In genomic region chr2:112276954-112277353, GRCh38 we compare ENCODE assay signal across 11 cellular contexts. TPM values are rescaled to one million over a fixed set of nuclear protein-coding genes. Genes with fewer than 3 reads are reported as not detected.
DNase-seq lines count a peak whose midpoint lies in the region; ATAC-seq, FAIRE-seq and TF ChIP-seq lines count a peak whose summit lies in the region.
"Had no signal": no experiment of that assay in that cellular context is flagged by ENCODE, and none has a peak within 500 bp of the region (broad histone marks: within the 10 kb centered on the region; RNA-seq: fewer than 3 reads in every experiment).

No MANE protein-coding gene starts in this region.

- H3K79me2 ChIP-seq in KMS-11 (ENCODE audit: insufficient read depth, low read depth): no peaks in the 10 kb centered on the region

- DNase-seq in CD4-positive, alpha-beta T cell: no peak
- DNase-seq in dorsolateral prefrontal cortex (no peak), cerebellar nuclear complex (lab: John Stamatoyannopoulos, UW) (no peak), superior temporal gyrus (ENCODE audit: extremely low spot score) (no peak), HTR-8/SVneo (ENCODE audit: insufficient read length, low spot score) (no peak)
- DNase-seq in natural killer cell treated with Interleukin-12 subunit alpha and Interleukin-12 subunit beta and Interleukin-15 and Interleukin-18, amount 100 ng/mL, for 72 hours (ENCODE audit: low spot score): no peak
- DNase-seq: NCI-H1092, SHP77 treated with DMSO at 0.1 percent for 48 hours had no signal

- no peaks in the 10 kb centered on the region for H3K27me3 Mint-ChIP-seq in CD4-positive, alpha-beta T cell
- no peaks in the 10 kb centered on the region for H3K27me3 Mint-ChIP-seq in natural killer cell treated with Interleukin-12 subunit alpha and Interleukin-12 subunit beta and Interleukin-15 and Interleukin-18, amount 100 ng/mL, for 72 hours

- H3K4me3 ChIP-seq in KMS-11 (IDR thresholded peaks at IDR 0.05; ENCODE audit: insufficient read depth, low read depth, low read length) (no peak overlapping the region), dorsolateral prefrontal cortex (peak overlapping the region in 55 of 59 donors; percentile 68 to 98 (median 90))

- peaks cover 45% of the 10 kb centered on the region for H3K4me1 Mint-ChIP-seq in CD4-positive, alpha-beta T cell (ENCODE audit: low read depth)
- H3K4me1 Mint-ChIP-seq in natural killer cell treated with Interleukin-12 subunit alpha and Interleukin-12 subunit beta and Interleukin-15 and Interleukin-18, amount 100 ng/mL, for 72 hours (ENCODE audit: low read depth in 2 of 2): peaks cover 8 to 21% of the 10 kb centered on the region in 2 donors

- no peaks in the 10 kb centered on the region for H3K27me3 ChIP-seq in CD4-positive, alpha-beta T cell (ENCODE audit: control insufficient read depth, insufficient read depth, low read length)
- H3K27me3 ChIP-seq in KMS-11 (ENCODE audit: insufficient read depth, low read depth) (no peaks in the 10 kb centered on the region), dorsolateral prefrontal cortex (no peaks in the 10 kb centered on the region)

- no peak for TF ChIP-seq CTCF in CD4-positive, alpha-beta T cell (IDR thresholded peaks at IDR 0.05)
- TF ChIP-seq CTCF in KMS-11 (conservative IDR thresholded peaks at IDR 0.05; ENCODE audit: low read depth, low read length) (no peak), dorsolateral prefrontal cortex (IDR thresholded peaks at IDR 0.05 in 54 of 56, conservative IDR thresholded peaks at IDR 0.05 in 2 of 56; ENCODE audit: low read depth in 1 of 56, partially characterized antibody in 56 of 56) (no peak)

- no peak for FAIRE-seq in HTR-8/SVneo (lab: Jason Lieb, UNC)

- H3K9ac ChIP-seq in KMS-11: no peak overlapping the region

- CTCF ChIA-PET in CD4-positive, alpha-beta T cell (lab: Charles Lee): interaction anchor here (1.5 kb wide), 1 partner anchor 17 kb away, joined by 3 read pairs; no protein-coding TSS in a partner anchor

- intact Hi-C loops in CD4-positive, alpha-beta T cell (cut with DNase I, micrococcal nuclease): loop anchor here (2.0 to 10.0 kb wide), 3 partner anchors 18 to 392 kb away; partner anchors contain the start of gene ANAPC1 (in 1 of the 2)
- intact Hi-C loops in dorsolateral prefrontal cortex (cut with DNase I): loop anchor here (5.0 kb wide), 4 partner anchors 155 to 305 kb away; partner anchors contain the start of genes CHCHD5 (in 2 of the 2), RGPD8 (in 1 of the 2), TMEM87B (in 1 of the 2) and TTL (in 1 of the 2)

- no peaks in the 10 kb centered on the region for H3K9me3 ChIP-seq in CD4-positive, alpha-beta T cell (ENCODE audit: control insufficient read depth, low read length)

- H3K4me2 ChIP-seq in KMS-11: peak overlapping the region; percentile 76

- no peak overlapping the region for H3K27ac ChIP-seq in CD4-positive, alpha-beta T cell (ENCODE audit: low read depth, low read length)
- H3K27ac ChIP-seq in KMS-11 (no peak overlapping the region), dorsolateral prefrontal cortex (peak overlapping the region in 52 of 59 donors; percentile 81 to 100 (median 100))

- no peaks in the 10 kb centered on the region for H3K9me3 Mint-ChIP-seq in CD4-positive, alpha-beta T cell
- H3K9me3 Mint-ChIP-seq in natural killer cell treated with Interleukin-12 subunit alpha and Interleukin-12 subunit beta and Interleukin-15 and Interleukin-18, amount 100 ng/mL, for 72 hours: no peaks in the 10 kb centered on the region
- H3K9me3 Mint-ChIP-seq: activated T-helper 1 cell treated with anti-CD3 and anti-CD28 coated beads, Interleukin-12 subunit alpha, Interleukin-12 subunit beta, Interleukin-2, Interleukin-4 antibody, amounts not matched to agents 30 ng/mL and 10 ng/mL and 1 ng/mL, durations not matched to agents 14 hours and 24 hours and 36 hours had no signal

- peaks cover 7% of the 10 kb centered on the region for H3K4me1 ChIP-seq in KMS-11 (ENCODE audit: low read depth, poor library complexity, severe bottlenecking)

- no peak for ATAC-seq in CD4-positive, alpha-beta T cell (ENCODE audit: poor library complexity)
- ATAC-seq in natural killer cell treated with Interleukin-12 subunit alpha and Interleukin-12 subunit beta and Interleukin-15 and Interleukin-18, amount 100 ng/mL, for 72 hours: no peak
- ATAC-seq in GM21423 (IDR thresholded peaks at IDR 0.05; ENCODE audit: unreplicated experiment): no peak

- peak overlapping the region; percentile 90 for H3K4me3 Mint-ChIP-seq in CD4-positive, alpha-beta T cell
- H3K4me3 Mint-ChIP-seq in natural killer cell treated with Interleukin-12 subunit alpha and Interleukin-12 subunit beta and Interleukin-15 and Interleukin-18, amount 100 ng/mL, for 72 hours: peak overlapping the region; percentile 86

- no peaks in the 10 kb centered on the region for H3K36me3 ChIP-seq in KMS-11 (ENCODE audit: insufficient read depth)

- H3K36me3 Mint-ChIP-seq in CD4-positive, alpha-beta T cell (ENCODE audit: low read depth): peaks cover 12% of the 10 kb centered on the region
- H3K36me3 Mint-ChIP-seq in natural killer cell treated with Interleukin-12 subunit alpha and Interleukin-12 subunit beta and Interleukin-15 and Interleukin-18, amount 100 ng/mL, for 72 hours: no peaks in the 10 kb centered on the region

- POLR2A ChIA-PET in CD4-positive, alpha-beta T cell (lab: Charles Lee): interaction anchor here (0.6 to 1.8 kb wide), 6 partner anchors 17 to 222 kb away, joined by 3 to 10 read pairs (median 5); partner anchors contain the start of genes TMEM87B and ZC3H8

- H3K27ac Mint-ChIP-seq in CD4-positive, alpha-beta T cell: peak overlapping the region; percentile 100
- peak overlapping the region; percentile 93 to 94 for H3K27ac Mint-ChIP-seq in natural killer cell treated with Interleukin-12 subunit alpha and Interleukin-12 subunit beta and Interleukin-15 and Interleukin-18, amount 100 ng/mL, for 72 hours

- H2AFZ ChIP-seq in KMS-11 (ENCODE audit: low read depth): peak overlapping the region; percentile 59; the same call in 1 of the 2 replicates

- H4K20me1 ChIP-seq in KMS-11 (ENCODE audit: insufficient read depth): no peaks in the 10 kb centered on the region

RNA-seq across cellular contexts. Expression of gene ZC3H6, which starts 1.6 kb away (rescaled TPM):
- 10 to 100 TPM; 18.0 to 21.4 TPM for total RNA-seq in CD4-positive, alpha-beta T cell
- 10 to 100 TPM; 20.4 to 50.4 (median 36.4) TPM for total RNA-seq in dorsolateral prefrontal cortex
- total RNA-seq in natural killer cell treated with Interleukin-12 subunit alpha and Interleukin-12 subunit beta and Interleukin-15 and Interleukin-18, amount 100 ng/mL, for 72 hours: 1 to 10 TPM; 2.6 to 3.4 TPM

RNA-seq across cellular contexts. Expression of gene ZC3H8, which starts 22.1 kb away (rescaled TPM):
- 10 to 100 TPM; 10.2 to 16.2 TPM for total RNA-seq in CD4-positive, alpha-beta T cell
- 10 to 100 TPM; 14.5 to 44.4 (median 27.2) TPM for total RNA-seq in dorsolateral prefrontal cortex
- 10 to 100 TPM; 14.1 to 34.7 TPM for total RNA-seq in natural killer cell treated with Interleukin-12 subunit alpha and Interleukin-12 subunit beta and Interleukin-15 and Interleukin-18, amount 100 ng/mL, for 72 hours

Comparison
In these comparisons a context has a peak if more than half of its experiments do, and no peak if none do; other contexts are left out.
1. H3K27ac ChIP-seq: peak in dorsolateral prefrontal cortex (52 of 59); none in CD4-positive, alpha-beta T cell (single experiment) and KMS-11 (single experiment).
2. RNA of gene ZC3H6, which starts 1.6 kb away (total RNA-seq): 20.4 to 50.4 TPM in dorsolateral prefrontal cortex and 18.0 to 21.4 TPM in CD4-positive, alpha-beta T cell; 2.6 to 3.4 TPM in natural killer cell treated with Interleukin-12 subunit alpha and Interleukin-12 subunit beta and Interleukin-15 and Interleukin-18, amount 100 ng/mL, for 72 hours; every median in the first group is over 4 times any median in the second.